Comparison of ENCODE assay signal across 8 cellular contexts in genomic region chr1:6603424-6603850, GRCh38. TPM values are rescaled to one million over a fixed set of nuclear protein-coding genes. Genes with fewer than 3 reads are reported as not detected.
DNase-seq lines count a peak whose midpoint lies in the region; ATAC-seq and TF ChIP-seq lines count a peak whose summit lies in the region.

No MANE protein-coding gene starts in this region.

- DNase-seq in activated gamma-delta T cell treated with Interleukin-2 at 50 U/mL for 16 hours (peak; percentile 44), activated gamma-delta T cell (lab: John Stamatoyannopoulos, UW) (no peak), HL-60 (ENCODE audit: low read depth in 1 of 2, low spot score in 1 of 2) (peak in 1 of 2 experiments; percentile 54), left lobe of liver (ENCODE audit: low spot score) (peak; percentile 59), D341Med (ENCODE audit: low spot score) (no peak)
- peak; percentile 72 for DNase-seq in central memory CD4-positive, alpha-beta T cell
- peak; percentile 72 for DNase-seq in stimulated activated CD8-positive, alpha-beta memory T cell treated with anti-CD3 and anti-CD28 coated beads, Interleukin-4, amount 100 ng/mL, for 48 hours

- ATAC-seq in left lobe of liver: peak; percentile 1

- H3K27me3 ChIP-seq in HL-60 (ENCODE audit: insufficient read depth, poor library complexity, severe bottlenecking): no peaks in the 10 kb centered on the region

- TF ChIP-seq CTCF in HL-60 (IDR thresholded peaks at IDR 0.05; ENCODE audit: insufficient read depth, low read length): no peak
- no peak for TF ChIP-seq CTCF in VCaP (conservative IDR thresholded peaks at IDR 0.05)

- H3K4me3 ChIP-seq in HL-60 (replicated peaks; ENCODE audit: insufficient read depth, low read length): peak overlapping the region; percentile 93

- H3K27ac ChIP-seq in HL-60 (replicated peaks): peak overlapping the region; percentile 90
- peak overlapping the region; percentile 86 for H3K27ac ChIP-seq in VCaP

RNA-seq across cellular contexts. Expression of gene KLHL21, which starts 0.8 kb away (rescaled TPM):
- total RNA-seq in left lobe of liver: 20.0 TPM

RNA-seq across cellular contexts. Expression of gene PHF13, which starts 10.1 kb away (rescaled TPM):
- total RNA-seq in left lobe of liver: 5.5 TPM

RNA-seq across cellular contexts. Expression of gene THAP3, which starts 21.2 kb away (rescaled TPM):
- 9.7 TPM for total RNA-seq in left lobe of liver

RNA-seq across cellular contexts. Expression of gene ZBTB48, which starts 23.6 kb away (rescaled TPM):
- 38.4 TPM for total RNA-seq in left lobe of liver

RNA-seq across cellular contexts. Expression of gene TAS1R1, which starts 48.3 kb away (rescaled TPM):
- total RNA-seq in left lobe of liver: 0.05 TPM

Comparison
In these comparisons a context has a peak if more than half of its experiments do, and no peak if none do; other contexts are left out.
1. DNase-seq: peak in activated gamma-delta T cell treated with Interleukin-2 at 50 U/mL for 16 hours (single experiment), central memory CD4-positive, alpha-beta T cell (single experiment), left lobe of liver (single experiment) and stimulated activated CD8-positive, alpha-beta memory T cell treated with anti-CD3 and anti-CD28 coated beads, Interleukin-4, amount 100 ng/mL, for 48 hours (single experiment); none in activated gamma-delta T cell (single experiment) and D341Med (single experiment).